ENCODE assay signal across 17 cellular contexts in the genomic region with DNA sequence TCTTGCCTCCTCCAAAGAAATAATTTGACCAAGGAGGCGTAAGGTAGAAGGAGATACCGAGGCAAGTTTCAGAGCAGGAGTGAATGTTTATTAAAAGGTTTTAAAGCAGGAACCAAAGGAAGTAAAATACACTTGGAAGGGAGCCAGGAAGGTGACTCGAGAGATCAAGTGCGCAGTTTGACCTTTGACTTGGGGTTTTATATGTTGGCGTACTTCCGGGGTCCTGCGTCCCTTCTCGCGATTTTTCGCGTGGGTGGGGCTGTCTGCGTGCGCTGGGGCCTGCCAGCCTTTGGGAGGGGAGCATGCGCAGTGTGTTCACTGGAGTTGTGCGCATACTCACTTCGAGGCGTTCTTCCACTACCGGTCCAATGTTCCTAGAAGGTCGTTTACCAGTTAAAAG.
DNase-seq lines count a peak whose midpoint lies in the region; ATAC-seq, FAIRE-seq and TF ChIP-seq lines count a peak whose summit lies in the region.
"Had no signal": no experiment of that assay in that cellular context is flagged by ENCODE, and none has a peak within 500 bp of the region (broad histone marks: within the 10 kb centered on the region; RNA-seq: fewer than 3 reads in every experiment).

No MANE protein-coding gene starts in this region.

- H3K27ac Mint-ChIP-seq in nephron progenitor cell, result peak overlapping the region; percentile 34
- H3K27ac Mint-ChIP-seq: CD14-positive monocyte; CD8-positive, alpha-beta T cell; GM23338; IgD-negative memory B cell had no signal

- H4K20me1 ChIP-seq in H1 (replicated peaks in 1 of 2; ENCODE audit: control insufficient read depth in 1 of 2, insufficient read depth in 2 of 2, low read length in 2 of 2), result no peaks in the 10 kb centered on the region

- no peak overlapping the region for H2AFZ ChIP-seq in H1 (ENCODE audit: low read length)
- H2AFZ ChIP-seq: GM23338 had no signal

- H3K4me1 ChIP-seq in H1 (replicated peaks in 1 of 4; ENCODE audit: control insufficient read depth in 3 of 4, insufficient read depth in 4 of 4, low read length in 3 of 4), result peaks cover 3 to 17% (median 4%) of the 10 kb centered on the region in 4 experiments; a peak in 5 of 7 replicates

- H3K4me2 ChIP-seq in H1 (ENCODE audit: insufficient read depth in 1 of 2, low read depth in 2 of 2, low read length in 2 of 2), result no peak overlapping the region
- H3K4me2 ChIP-seq: GM23338 had no signal

- H3K9me3 Mint-ChIP-seq in nephron progenitor cell, result peaks cover 28% of the 10 kb centered on the region

- FAIRE-seq in H1 (lab: Jason Lieb, UNC), result no peak
- FAIRE-seq: A204.1, D721Med had no signal

- no peak overlapping the region for H3K4ac ChIP-seq in H1 (replicated peaks; ENCODE audit: insufficient read length, low read depth, low read length)

- WGBS in H1 (ENCODE audit: extremely low coverage in 1 of 2, insufficient coverage in 1 of 2, insufficient read length in 1 of 2, insufficient replicate concordance in 2 of 2, low coverage in 1 of 2, low lambda C conversion rate in 2 of 2, missing lambda C conversion rate in 1 of 2), 2 experiments, result 91% methylated on average over 19 of the region's 19 CpGs; no CpG with 5 or more reads in 1 of the 2 experiments

- H3K9me3 ChIP-seq in H1 (ENCODE audit: insufficient read depth in 2 of 2, low read depth in 1 of 2, low read length in 1 of 2), result 0 out of 4 replicates have a peak, but pooled peaks cover 0 to under 1% of the 10 kb centered on the region in 2 experiments

- peak overlapping the region; percentile 88; the same call in 1 of the 2 replicates for H2BK15ac ChIP-seq in H1 (ENCODE audit: low read length)

- H2BK120ac ChIP-seq in H1 (replicated peaks; ENCODE audit: low read depth, low read length), result no peak overlapping the region

- H3K4me3 ChIP-seq in H7 (ENCODE audit: insufficient read depth, low read depth, low read length), result no peak overlapping the region
- no peak overlapping the region for H3K4me3 ChIP-seq in H1 (ENCODE audit: extremely low read depth in 1 of 4, insufficient read depth in 2 of 4, low read depth in 3 of 4, low read length in 4 of 4)
- H3K4me3 ChIP-seq: GM23338, HAP-1 had no signal

- no peak overlapping the region for H4K91ac ChIP-seq in H1 (replicated peaks; ENCODE audit: insufficient read length, low read length)

- TF ChIP-seq POLR2A in H1 (IDR thresholded peaks at IDR 0.05; ENCODE audit: control extremely low read depth in 1 of 2, low read depth in 2 of 2, low read length in 2 of 2), result no peak

- H3K27me3 ChIP-seq in H7 (ENCODE audit: control insufficient read depth, insufficient read depth, low read length) (peaks cover 13% of the 10 kb centered on the region), H1 (replicated peaks in 1 of 4; ENCODE audit: control insufficient read depth in 3 of 4, extremely low read depth in 1 of 4, insufficient read depth in 3 of 4, low read length in 3 of 4) (peaks cover 0 to 2% (median 0%) of the 10 kb centered on the region in 4 experiments; a peak in 4 of 7 replicates)

- no peak for TF ChIP-seq EP300 in H1 (IDR thresholded peaks at IDR 0.05; ENCODE audit: borderline replicate concordance in 1 of 2, low read depth in 2 of 2, low read length in 2 of 2)

- ATAC-seq in GM21529 (IDR thresholded peaks at IDR 0.05; ENCODE audit: unreplicated experiment) (no peak), omental fat pad (ENCODE audit: low FRiP score) (no peak)
- ATAC-seq: CD8-positive, alpha-beta T cell; GM23338 had no signal

- 0 out of 2 replicates have a peak overlapping the region, but pooled peaks have one; percentile 5 for H2AK5ac ChIP-seq in H1 (ENCODE audit: low read depth, low read length)

- peaks cover 3% of the 10 kb centered on the region; the same call in 1 of the 2 replicates for H3K23me2 ChIP-seq in H1 (ENCODE audit: low read depth, low read length)

- no peak overlapping the region for H3K4me3 Mint-ChIP-seq in nephron progenitor cell
- H3K4me3 Mint-ChIP-seq: CD14-positive monocyte; CD8-positive, alpha-beta T cell; GM23338; IgD-negative memory B cell had no signal

- peaks cover 69% of the 10 kb centered on the region for H3K27me3 Mint-ChIP-seq in nephron progenitor cell (ENCODE audit: low read depth, poor library complexity)
- H3K27me3 Mint-ChIP-seq: IgD-negative memory B cell had no signal

- H2BK5ac ChIP-seq in H1 (ENCODE audit: low read depth, low read length), result peak overlapping the region; percentile 73

- no peak overlapping the region for H3K9ac ChIP-seq in H1 (replicated peaks in 1 of 4; ENCODE audit: extremely low read depth in 1 of 4, low read depth in 3 of 4, low read length in 3 of 4)

- H3K18ac ChIP-seq in H1 (ENCODE audit: extremely low read depth, low read length), result peak overlapping the region; percentile 32

- no peak overlapping the region for H4K5ac ChIP-seq in H1 (ENCODE audit: insufficient read length, low read depth, low read length)

- peaks cover 4% of the 10 kb centered on the region for H3K4me1 Mint-ChIP-seq in nephron progenitor cell
- H3K4me1 Mint-ChIP-seq: CD14-positive monocyte, IgD-negative memory B cell had no signal

- H3K36me3 Mint-ChIP-seq in nephron progenitor cell (ENCODE audit: low read depth), result no peaks in the 10 kb centered on the region
- H3K36me3 Mint-ChIP-seq: CD14-positive monocyte; CD8-positive, alpha-beta T cell; IgD-negative memory B cell had no signal

- H3K79me2 ChIP-seq in H1 (ENCODE audit: control insufficient read depth in 1 of 2, insufficient read depth in 2 of 2, low read length in 2 of 2), result no peaks in the 10 kb centered on the region

- H3K14ac ChIP-seq in H1 (ENCODE audit: insufficient read length), result no peak overlapping the region

- H3K36me3 ChIP-seq in H7 (replicated peaks; ENCODE audit: control insufficient read depth, insufficient read depth, low read length) (no peaks in the 10 kb centered on the region), H1 (ENCODE audit: control insufficient read depth in 2 of 4, insufficient read depth in 4 of 4, low read length in 3 of 4) (no peaks in the 10 kb centered on the region)
- H3K36me3 ChIP-seq: HAP-1 had no signal

- H4K8ac ChIP-seq in H1 (ENCODE audit: extremely low read depth, insufficient read depth, low read length), result no peak overlapping the region; the same call in 1 of the 2 replicates

- H3K56ac ChIP-seq in H1 (replicated peaks; ENCODE audit: insufficient read length, low read depth, low read length), result no peak overlapping the region

- POLR2A ChIA-PET in H1 (lab: Charles Lee; ENCODE audit: partially characterized antibody), result interaction anchor here (0.5 kb wide), 1 partner anchor 132 kb away, joined by 3 read pairs; no protein-coding TSS in a partner anchor

- H2BK20ac ChIP-seq in H1 (ENCODE audit: low read length), result peak overlapping the region; percentile 61; the same call in 1 of the 2 replicates

- TF ChIP-seq RAD21 in H1 (IDR thresholded peaks at IDR 0.05 in 1 of 2, conservative IDR thresholded peaks at IDR 0.05 in 1 of 2; ENCODE audit: low read depth in 2 of 2, low read length in 2 of 2), result no peak

- DNase-seq in AG20443 (ENCODE audit: low spot score), result peak; percentile 1
- peak; percentile 7 for DNase-seq in H7
- DNase-seq in H1 (ENCODE audit: low read depth in 1 of 2, low spot score in 2 of 2), result peak in 1 of 2 experiments; percentile 30
- DNase-seq in nephron progenitor cell, result no peak
- no peak for DNase-seq in stimulated activated CD4-positive, alpha-beta T cell treated with anti-CD3 and anti-CD28 coated beads, Interleukin-4, amount 100 ng/mL, for 24 hours
- DNase-seq in cerebellar cortex (ENCODE audit: low spot score), result no peak
- no peak for DNase-seq in omental fat pad (ENCODE audit: low spot score)
- DNase-seq: COR-L47, DMS53 had no signal

- H3K79me1 ChIP-seq in H1 (ENCODE audit: low read depth, low read length), result no peaks in the 10 kb centered on the region

- no peak overlapping the region for H3K23ac ChIP-seq in H1 (ENCODE audit: insufficient read length)

- TF ChIP-seq CTCF in H1 (IDR thresholded peaks at IDR 0.05; ENCODE audit: control extremely low read depth in 1 of 3, insufficient read depth in 1 of 3, low read depth in 1 of 3, low read length in 3 of 3), result no peak
- TF ChIP-seq CTCF in nephron progenitor cell (IDR thresholded peaks at IDR 0.05), result no peak
- TF ChIP-seq CTCF in omental fat pad (IDR thresholded peaks at IDR 0.05), result no peak

- no peak overlapping the region for H3K27ac ChIP-seq in H1 (ENCODE audit: low read depth, low read length)

- CTCF ChIA-PET in H1 (lab: Charles Lee; ENCODE audit: partially characterized antibody), result interaction anchor here (0.8 to 1.2 kb wide), 2 partner anchors 15 to 113 kb away, joined by 3 read pairs; no protein-coding TSS in a partner anchor

- H2BK12ac ChIP-seq in H1 (ENCODE audit: low read depth, low read length), result peak overlapping the region; percentile 68; the same call in 1 of the 2 replicates

TF ChIP-seq in H1, 55 proteins besides CTCF, POLR2A, EP300 and RAD21:
- TF ChIP-seq SUZ12 (IDR thresholded peaks at IDR 0.05; ENCODE audit: low read length) (no peak), CHD2 (IDR thresholded peaks at IDR 0.05; ENCODE audit: low read length) (no peak), BRCA1 (IDR thresholded peaks at IDR 0.05; ENCODE audit: low read depth, low read length) (no peak), BCL11A (IDR thresholded peaks at IDR 0.05; ENCODE audit: low read depth in 2 of 2, low read length in 2 of 2) (no peak), RBBP5 (IDR thresholded peaks at IDR 0.05; ENCODE audit: borderline replicate concordance, low read depth, low read length) (no peak), TCF12 (IDR thresholded peaks at IDR 0.05; ENCODE audit: low read depth, low read length) (no peak), MAFK (IDR thresholded peaks at IDR 0.05; ENCODE audit: low read depth, low read length) (no peak), CREB1 (IDR thresholded peaks at IDR 0.05) (no peak), HDAC6 (IDR thresholded peaks at IDR 0.05; ENCODE audit: low read depth, low read length) (no peak)

Comparison
In these comparisons a context has a peak if more than half of its experiments do, and no peak if none do; other contexts are left out.
1. DNase-seq: peak in AG20443 (single experiment) and H7 (single experiment); none in nephron progenitor cell (single experiment), stimulated activated CD4-positive, alpha-beta T cell treated with anti-CD3 and anti-CD28 coated beads, Interleukin-4, amount 100 ng/mL, for 24 hours (single experiment), cerebellar cortex (single experiment) and omental fat pad (single experiment).